ENCODE assay signal across 11 cellular contexts in the genomic region with DNA sequence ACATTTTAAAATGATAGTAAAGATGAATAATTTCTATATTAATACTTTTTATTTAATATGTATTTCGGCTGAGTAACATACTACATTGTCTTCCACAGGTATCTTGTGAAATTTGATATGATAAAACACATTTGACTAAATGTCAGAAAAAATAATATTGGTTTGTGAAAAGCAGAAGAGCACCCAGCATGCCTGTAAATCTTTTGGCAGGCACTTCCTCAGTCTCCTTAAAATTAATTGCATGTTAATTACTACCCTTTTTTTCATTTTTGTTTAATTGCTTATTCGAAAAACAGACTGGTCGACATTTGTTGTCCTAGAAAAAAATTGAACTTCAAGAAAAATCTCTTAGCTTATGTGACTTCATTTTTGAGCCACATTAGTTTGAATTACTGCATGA. TPM values are rescaled to one million over a fixed set of nuclear protein-coding genes. Genes with fewer than 3 reads are reported as not detected.
DNase-seq lines count a peak whose midpoint lies in the region; TF ChIP-seq lines count a peak whose summit lies in the region.
"Had no signal": no experiment of that assay in that cellular context is flagged by ENCODE, and none has a peak within 500 bp of the region (broad histone marks: within the 10 kb centered on the region; RNA-seq: fewer than 3 reads in every experiment).

No MANE protein-coding gene starts in this region.

- no peaks in the 10 kb centered on the region for H3K36me3 Mint-ChIP-seq in HFFc6 (ENCODE audit: low read depth)
- peaks cover 6% of the 10 kb centered on the region for H3K36me3 Mint-ChIP-seq in MCF 10A (ENCODE audit: insufficient read depth, unreplicated experiment)

- no peaks in the 10 kb centered on the region for H3K9me3 Mint-ChIP-seq in HFFc6
- no peaks in the 10 kb centered on the region for H3K9me3 Mint-ChIP-seq in MCF 10A (ENCODE audit: unreplicated experiment)

- CTCF ChIA-PET in A673 (lab: Charles Lee) = no interaction called here
- CTCF ChIA-PET in MCF 10A (lab: Yijun Ruan, JAX) = interaction anchor here (0.6 to 1.8 kb wide), 5 partner anchors 26 to 656 kb away, joined by 3 to 14 read pairs (median 4); partner anchors contain the start of gene NEK1

- H3K4me1 Mint-ChIP-seq in HFFc6 (ENCODE audit: low read depth) (peaks cover 62% of the 10 kb centered on the region), MCF 10A (ENCODE audit: insufficient read depth, unreplicated experiment) (peaks cover 18% of the 10 kb centered on the region)

- H3K27ac Mint-ChIP-seq in HFFc6 = peak overlapping the region; percentile 99
- peak overlapping the region; percentile 95 for H3K27ac Mint-ChIP-seq in MCF 10A (ENCODE audit: low read depth, unreplicated experiment)

- peak overlapping the region; percentile 94 for H3K27ac ChIP-seq in A673 (ENCODE audit: low read depth, low read length, poor library complexity, severe bottlenecking)
- H3K27ac ChIP-seq: parathyroid adenoma had no signal

- TF ChIP-seq CTCF in A673 (conservative IDR thresholded peaks at IDR 0.05; ENCODE audit: low read depth, low read length) (no peak), HFFc6 (IDR thresholded peaks at IDR 0.05) (no peak), MCF 10A (IDR thresholded peaks at IDR 0.05; ENCODE audit: unreplicated experiment) (no peak)

- H3K27me3 ChIP-seq in A673 (replicated peaks; ENCODE audit: insufficient read depth, low read depth, low read length, poor library complexity) (no peaks in the 10 kb centered on the region), H7 (ENCODE audit: control insufficient read depth, insufficient read depth, low read length) (no peaks in the 10 kb centered on the region)

- H3K36me3 ChIP-seq in A673 (ENCODE audit: insufficient read depth, low read length, poor library complexity, severe bottlenecking) = no peaks in the 10 kb centered on the region
- H3K36me3 ChIP-seq in H7 (replicated peaks; ENCODE audit: control insufficient read depth, insufficient read depth, low read length) = no peaks in the 10 kb centered on the region
- H3K36me3 ChIP-seq: thoracic aorta had no signal

- intact Hi-C loops in A673 (cut with micrococcal nuclease; ENCODE audit: unreplicated experiment) = no loop called here
- intact Hi-C loops in MCF 10A (cut with micrococcal nuclease) = loop anchor here (1.0 kb wide), 2 partner anchors 41 to 130 kb away; partner anchors contain the start of gene CLCN3

- BruUV-seq in A673 (replicated peaks; lab: Mats Ljungman, UMichigan) = no TSS peak
- no TSS peak for BruUV-seq in MCF 10A (replicated peaks; lab: Mats Ljungman, UMichigan)

- H3K9me3 ChIP-seq in A673 (ENCODE audit: low read depth, low read length, poor library complexity, severe bottlenecking) = no peaks in the 10 kb centered on the region
- H3K9me3 ChIP-seq: thoracic aorta had no signal

- no peak for DNase-seq in A673 (ENCODE audit: low spot score)
- DNase-seq in HFFc6 = no peak
- no peak for DNase-seq in MCF 10A (ENCODE audit: unreplicated experiment)
- DNase-seq in midbrain (lab: John Stamatoyannopoulos, UW) = peak; percentile 27
- no peak for DNase-seq in LoVo (ENCODE audit: low spot score)
- DNase-seq in DMS153 (lab: John Stamatoyannopoulos, UW) = no peak
- DNase-seq in H7 = no peak
- no peak for DNase-seq in glomerular visceral epithelial cell (ENCODE audit: extremely low spot score)
- DNase-seq: Kasumi-1 had no signal

- H3K4me3 Mint-ChIP-seq in HFFc6 = peak overlapping the region; percentile 92
- H3K4me3 Mint-ChIP-seq in MCF 10A (ENCODE audit: unreplicated experiment) = peak overlapping the region; percentile 87

- POLR2A ChIA-PET in A673 (lab: Charles Lee; ENCODE audit: low non-redundant PET) = interaction anchor here (0.6 kb wide), 2 partner anchors 15 to 188 kb away, joined by 3 to 14 read pairs; no protein-coding TSS in a partner anchor
- POLR2A ChIA-PET in MCF 10A (lab: Yijun Ruan, JAX) = interaction anchor here (0.6 to 10.3 kb wide), 15 partner anchors 8 to 829 kb away, joined by 3 to 303 read pairs (median 6); partner anchors contain the start of genes CLCN3, HPF1 and NEK1

- peak overlapping the region; percentile 48 for H3K4me3 ChIP-seq in A673 (ENCODE audit: low read depth, low read length, poor library complexity, severe bottlenecking)
- H3K4me3 ChIP-seq in H7 (ENCODE audit: insufficient read depth, low read depth, low read length) = no peak overlapping the region

- no peaks in the 10 kb centered on the region for H3K27me3 Mint-ChIP-seq in HFFc6 (ENCODE audit: insufficient read depth)
- no peaks in the 10 kb centered on the region for H3K27me3 Mint-ChIP-seq in MCF 10A (ENCODE audit: insufficient read depth, unreplicated experiment)

- H3K4me1 ChIP-seq in A673 (ENCODE audit: insufficient read depth, low read length, poor library complexity, severe bottlenecking) = peaks cover 49% of the 10 kb centered on the region

RNA-seq across cellular contexts. Expression of gene CLCN3, which starts 40.6 kb away (rescaled TPM):
- 59.8 and 63.0 TPM in 2 replicates for total RNA-seq in A673 (2021)
- 10 to 100 TPM; 32.9 to 39.5 (median 35.0) TPM for total RNA-seq in HFFc6 (2021; fragmentation: NEBNext Ultra II Directional; extraction: Animal tissue kit (Norgen Biotek cat#: 25700))
- total RNA-seq in MCF 10A (2022) = 56.0 and 67.8 TPM in 2 replicates
- total RNA-seq in H7 (2014; rRNA removed; shearing (Covaris generic)) = 15.9 and 19.6 TPM in 2 replicates

RNA-seq across cellular contexts. Expression of gene NEK1, which starts 48.5 kb away (rescaled TPM):
- total RNA-seq in A673 (2021) (12.9 and 13.7 TPM in 2 replicates), MCF 10A (2022) (15.5 and 17.2 TPM in 2 replicates)
- total RNA-seq in HFFc6 (2021; fragmentation: NEBNext Ultra II Directional; extraction: Animal tissue kit (Norgen Biotek cat#: 25700)) = 10 to 100 TPM in 3 of 6 experiments, 1 to 10 TPM in 3; 9.4 to 11.1 (median 10.0) TPM
- total RNA-seq in H7 (2014; rRNA removed; shearing (Covaris generic)) = 3.3 and 4.7 TPM in 2 replicates
